8 cellular contexts compared by ENCODE assay signal in the genomic region with DNA sequence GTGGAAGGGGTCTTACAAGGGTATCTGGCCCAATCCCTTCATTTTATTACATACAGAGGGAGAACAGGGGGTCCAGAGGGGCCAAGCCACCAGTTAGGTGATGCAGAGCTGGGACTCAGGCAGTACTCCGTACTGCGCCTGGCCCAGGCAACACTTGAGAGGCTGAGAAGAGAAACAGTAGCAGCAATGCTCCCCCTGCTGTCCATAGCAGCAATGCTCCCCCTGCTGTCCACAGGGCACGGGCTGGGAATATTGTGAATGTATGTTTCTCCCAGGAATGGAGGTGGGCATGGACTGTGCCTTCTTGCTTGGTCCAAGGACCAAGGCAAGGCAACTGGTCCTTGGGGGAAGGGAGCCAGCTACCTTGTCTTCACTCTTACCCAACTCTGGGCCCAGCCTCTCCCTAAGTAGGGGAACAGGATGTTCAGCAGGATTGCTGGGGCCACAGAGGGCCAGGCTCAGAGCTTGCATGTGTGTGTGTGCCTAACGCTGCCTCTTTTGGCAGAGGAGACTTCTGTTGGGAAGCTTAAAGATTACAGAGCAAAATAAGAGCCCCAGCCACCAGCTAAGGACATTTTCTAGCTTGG. TPM values are rescaled to one million over a fixed set of nuclear protein-coding genes. Genes with fewer than 3 reads are reported as not detected.
DNase-seq lines count a peak whose midpoint lies in the region; ATAC-seq and TF ChIP-seq lines count a peak whose summit lies in the region.

No MANE protein-coding gene starts in this region.

- H3K79me2 ChIP-seq in Loucy (ENCODE audit: insufficient read depth, low read length): no peaks in the 10 kb centered on the region

- H3K9me3 ChIP-seq in Loucy (ENCODE audit: insufficient read depth, low read depth, low read length): no peaks in the 10 kb centered on the region
- no peaks in the 10 kb centered on the region for H3K9me3 ChIP-seq in T-helper 17 cell (ENCODE audit: control insufficient read depth, low read length, poor library complexity, severe bottlenecking)
- no peaks in the 10 kb centered on the region for H3K9me3 ChIP-seq in endodermal cell (ENCODE audit: control insufficient read depth, low read length)
- no peaks in the 10 kb centered on the region for H3K9me3 ChIP-seq in vagina

- H3F3A ChIP-seq in Loucy (ENCODE audit: low read depth): no peaks in the 10 kb centered on the region

- H3K27ac Mint-ChIP-seq in T-helper 17 cell (peak overlapping the region; percentile 49), endodermal cell (no peak overlapping the region)

- H3K9ac ChIP-seq in Loucy (ENCODE audit: low read depth, low read length, poor library complexity, severe bottlenecking): no peak overlapping the region
- H3K9ac ChIP-seq in endodermal cell (ENCODE audit: extremely low read depth, low read length, poor library complexity, severe bottlenecking): no peak overlapping the region

- H3K27me3 Mint-ChIP-seq in T-helper 17 cell (no peaks in the 10 kb centered on the region), endodermal cell (ENCODE audit: insufficient read depth) (no peaks in the 10 kb centered on the region)

- no peaks in the 10 kb centered on the region for H4K20me1 ChIP-seq in Loucy (ENCODE audit: insufficient read depth, low read length, poor library complexity, severe bottlenecking)

- H3K9me3 Mint-ChIP-seq in endodermal cell: no peaks in the 10 kb centered on the region

- H3K27ac ChIP-seq in endodermal cell (ENCODE audit: low read depth, low read length) (no peak overlapping the region), vagina (peak overlapping the region; percentile 75)

- H3K4me1 ChIP-seq in Loucy (ENCODE audit: insufficient read depth, low read length, poor library complexity, severe bottlenecking) (peaks cover 7% of the 10 kb centered on the region), endodermal cell (ENCODE audit: control insufficient read depth, insufficient read depth, low read length) (peaks cover 4% of the 10 kb centered on the region), vagina (peaks cover 64% of the 10 kb centered on the region)

- intact Hi-C loops in vagina (cut with DNase I): loop anchor here (5.0 kb wide), 1 partner anchor 140 kb away; no protein-coding TSS in a partner anchor

- H3K9me2 ChIP-seq in Loucy (replicated peaks; ENCODE audit: low read depth, low read length): no peaks in the 10 kb centered on the region

- peak; percentile 9 for DNase-seq in NCI-H2029 (lab: John Stamatoyannopoulos, UW)
- DNase-seq in NCI-H2029 treated with DMSO at 0.1 percent for 48 hours (lab: John Stamatoyannopoulos, UW): no peak
- DNase-seq in T-helper 17 cell: no peak
- DNase-seq in endodermal cell: peak; percentile 90
- peak; percentile 22 for DNase-seq in midbrain (lab: John Stamatoyannopoulos, UW)
- DNase-seq in vagina (ENCODE audit: extremely low spot score in 2 of 2): no peak

- ATAC-seq in T-helper 17 cell: peak; percentile 48
- ATAC-seq in GM18520 (IDR thresholded peaks at IDR 0.05; ENCODE audit: unreplicated experiment): no peak

- 62 to 64% methylated on average over 4 of the region's 4 CpGs for WGBS in endodermal cell (ENCODE audit: insufficient coverage in 1 of 2, insufficient read length in 1 of 2), 2 experiments

- no peaks in the 10 kb centered on the region for H3K27me3 ChIP-seq in Loucy (ENCODE audit: insufficient read depth, low read length, poor library complexity, severe bottlenecking)
- H3K27me3 ChIP-seq in endodermal cell (ENCODE audit: control insufficient read depth, insufficient read depth, low read length, poor library complexity, severe bottlenecking): no peaks in the 10 kb centered on the region
- H3K27me3 ChIP-seq in vagina: no peaks in the 10 kb centered on the region

- TF ChIP-seq POLR2A in vagina (IDR thresholded peaks at IDR 0.05): no peak

- H3K4me3 ChIP-seq in Loucy (ENCODE audit: low read length, poor library complexity, severe bottlenecking) (no peak overlapping the region), endodermal cell (ENCODE audit: low read length) (no peak overlapping the region), vagina (no peak overlapping the region)

- H2AFZ ChIP-seq in Loucy (ENCODE audit: low read length): no peak overlapping the region

- TF ChIP-seq CTCF in Loucy (conservative IDR thresholded peaks at IDR 0.05; ENCODE audit: low read length): peak; percentile 88
- TF ChIP-seq CTCF in endodermal cell (conservative IDR thresholded peaks at IDR 0.05): peak; percentile 94
- TF ChIP-seq CTCF in vagina (IDR thresholded peaks at IDR 0.05): peak in 2 of 3 experiments; percentile 14 to 20

- no peak overlapping the region for H3K4me2 ChIP-seq in Loucy (ENCODE audit: low read depth, low read length, poor library complexity, severe bottlenecking)

- no peaks in the 10 kb centered on the region for H3K36me3 Mint-ChIP-seq in T-helper 17 cell (ENCODE audit: low read depth)
- peaks cover 15% of the 10 kb centered on the region for H3K36me3 Mint-ChIP-seq in endodermal cell (ENCODE audit: low read depth)

- H3K4me3 Mint-ChIP-seq in T-helper 17 cell (no peak overlapping the region), endodermal cell (no peak overlapping the region)

- peaks cover 8% of the 10 kb centered on the region for H3K4me1 Mint-ChIP-seq in T-helper 17 cell
- peaks cover 10% of the 10 kb centered on the region for H3K4me1 Mint-ChIP-seq in endodermal cell

- H3K36me3 ChIP-seq in Loucy (ENCODE audit: insufficient read depth, low read length): peaks cover 7% of the 10 kb centered on the region; the same call in 1 of the 2 replicates
- H3K36me3 ChIP-seq in endodermal cell (ENCODE audit: control insufficient read depth, insufficient read depth, low read length): peaks cover 30% of the 10 kb centered on the region
- no peaks in the 10 kb centered on the region for H3K36me3 ChIP-seq in vagina

RNA-seq across cellular contexts. Expression of gene FAM83C, which starts 14.8 kb away (rescaled TPM):
- not detected for total RNA-seq in T-helper 17 cell
- total RNA-seq in endodermal cell: not detected
- not detected for polyA plus RNA-seq in endodermal cell (2013, experiment 1 of 2)
- not detected for polyA plus RNA-seq in endodermal cell (2013, experiment 2 of 2)
- 16.9 TPM for total RNA-seq in vagina

RNA-seq across cellular contexts. Expression of gene EIF6, which starts 22.5 kb away (rescaled TPM):
- total RNA-seq in T-helper 17 cell: 10 to 100 TPM; 39.4 to 43.6 TPM
- 100 to 1,000 TPM; 127 to 132 TPM for total RNA-seq in endodermal cell
- 91.6 TPM for polyA plus RNA-seq in endodermal cell (2013, experiment 1 of 2)
- polyA plus RNA-seq in endodermal cell (2013, experiment 2 of 2): 82.7 TPM
- total RNA-seq in vagina: 124 TPM

RNA-seq across cellular contexts. Expression of gene MMP24OS, which starts 29.1 kb away (rescaled TPM):
- total RNA-seq in T-helper 17 cell (10 to 100 TPM; 60.8 to 64.4 TPM), endodermal cell (10 to 100 TPM; 32.2 to 38.8 TPM), vagina (36.8 TPM)
- 46.0 TPM for polyA plus RNA-seq in endodermal cell (2013, experiment 1 of 2)
- polyA plus RNA-seq in endodermal cell (2013, experiment 2 of 2): 41.6 TPM

Comparison
In these comparisons a context has a peak if more than half of its experiments do, and no peak if none do; other contexts are left out.
1. DNase-seq: peak in NCI-H2029 (single experiment), endodermal cell (single experiment) and midbrain (single experiment); none in NCI-H2029 treated with DMSO at 0.1 percent for 48 hours (single experiment), T-helper 17 cell (0 of 3) and vagina (0 of 2).
2. CTCF ChIP-seq: peak in every context shown above with its lines; median percentile 94 in endodermal cell; 88 in Loucy; 17 in vagina.
3. RNA of gene FAM83C, which starts 14.8 kb away (total RNA-seq): 16.9 TPM in vagina (single experiment); not detected in endodermal cell and not detected in T-helper 17 cell; every median in the first group is over 10 times any median in the second.